Comparison of ENCODE assay signal across 18 cellular contexts in the genomic region with DNA sequence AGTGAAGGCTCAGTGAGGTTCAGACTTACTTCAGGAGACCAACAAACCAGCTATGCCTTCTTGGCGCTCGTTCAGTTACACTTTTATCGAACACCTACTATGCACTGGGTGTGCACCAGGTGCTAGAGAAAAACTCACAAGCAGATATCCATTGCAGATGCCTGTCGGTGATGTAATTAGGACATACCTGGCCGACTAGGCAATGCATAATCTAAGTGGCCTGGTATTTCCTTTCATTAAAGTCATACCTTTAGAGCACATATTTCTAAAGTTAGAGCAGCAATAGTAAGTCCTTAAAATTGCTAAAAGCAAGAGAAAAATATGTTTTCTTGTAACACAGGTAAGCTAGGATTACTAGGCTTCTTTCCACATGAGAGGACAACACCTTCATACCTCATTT.
"Had no signal": no experiment of that assay in that cellular context is flagged by ENCODE, and none has a peak within 500 bp of the region (broad histone marks: within the 10 kb centered on the region; RNA-seq: fewer than 3 reads in every experiment).

No MANE protein-coding gene starts in this region.

- H3K4me1 ChIP-seq: breast epithelium, left ventricle myocardium inferior, prostate gland, right atrium auricular region, suprapubic skin had no signal

- H3K36me3 ChIP-seq: breast epithelium, left ventricle myocardium inferior, prostate gland, right atrium auricular region, suprapubic skin had no signal

- H3K27me3 ChIP-seq: breast epithelium, right atrium auricular region, suprapubic skin had no signal

- H3K27ac ChIP-seq: breast epithelium, left ventricle myocardium inferior, prostate gland, right atrium auricular region, suprapubic skin had no signal

- H3K4me3 ChIP-seq: breast epithelium, left ventricle myocardium inferior, mucosa of descending colon, prostate gland, right atrium auricular region, suprapubic skin had no signal

- DNase-seq: activated CD4-positive, alpha-beta T cell treated with anti-CD3 and anti-CD28 coated beads, Interleukin-2, amount 10 ng/mL, durations not matched to agents 24 days and 14 days; activated CD8-positive, alpha-beta T cell treated with anti-CD3 and anti-CD28 coated beads for 36 hours; activated naive CD4-positive, alpha-beta T cell treated with anti-CD3 and anti-CD28 coated beads, Interleukin-2, amount 50 U/mL, for 16 hours; activated T-cell treated with anti-CD3 and anti-CD28 coated beads, Interleukin-2, amount 50 U/mL, for 4 hours; cerebellar nuclear complex; effector CD8-positive, alpha-beta T cell; foreskin fibroblast; glutamatergic neuron; hypothalamus; kidney; left ventricle myocardium inferior; mucosa of descending colon; naive B cell; T1000 had no signal

- H3K9me3 ChIP-seq: breast epithelium, mucosa of descending colon, prostate gland, right atrium auricular region, suprapubic skin had no signal

- ATAC-seq: activated CD8-positive, alpha-beta T cell treated with anti-CD3 and anti-CD28 coated beads for 36 hours; activated T-cell treated with anti-CD3 and anti-CD28 coated beads, Interleukin-2, amount 50 U/mL, for 4 hours had no signal
